Comparison of ENCODE assay signal across 12 cellular contexts in genomic region chr22:21951062-21951461, GRCh38. TPM values are rescaled to one million over a fixed set of nuclear protein-coding genes. Genes with fewer than 3 reads are reported as not detected.
DNase-seq lines count a peak whose midpoint lies in the region; ATAC-seq and TF ChIP-seq lines count a peak whose summit lies in the region.
"Had no signal": no experiment of that assay in that cellular context is flagged by ENCODE, and none has a peak within 500 bp of the region (broad histone marks: within the 10 kb centered on the region; RNA-seq: fewer than 3 reads in every experiment).

No MANE protein-coding gene starts in this region.

- in situ Hi-C loops in GM23248 (cut with MboI) = no loop called here

- H3K36me3 Mint-ChIP-seq in CD8-positive, alpha-beta memory T cell = no peaks in the 10 kb centered on the region
- H3K36me3 Mint-ChIP-seq in activated naive CD8-positive, alpha-beta T cell treated with anti-CD3 and anti-CD28 coated beads for 36 hours = peaks cover 2% of the 10 kb centered on the region

- no peak overlapping the region for H2AFZ ChIP-seq in GM23248

- CTCF ChIA-PET in CD8-positive, alpha-beta memory T cell (lab: Charles Lee) = interaction anchor here (1.1 to 7.2 kb wide), 2 partner anchors 12 to 32 kb away, joined by 3 to 100 read pairs; no protein-coding TSS in a partner anchor

- H3K27me3 ChIP-seq in BLaER1 treated with 17β-estradiol and CSF1 and Interleukin-3, amounts not matched to agents 10 nM and 100 nM = no peaks in the 10 kb centered on the region
- no peaks in the 10 kb centered on the region for H3K27me3 ChIP-seq in CD8-positive, alpha-beta memory T cell (ENCODE audit: insufficient read depth, low read length, poor library complexity, severe bottlenecking)
- H3K27me3 ChIP-seq in GM23248 (replicated peaks; ENCODE audit: insufficient read depth) = no peaks in the 10 kb centered on the region

- peak overlapping the region in 4 of 8 donors; percentile 3 to 68 (median 46) for H3K27ac Mint-ChIP-seq in CD8-positive, alpha-beta memory T cell
- no peak overlapping the region for H3K27ac Mint-ChIP-seq in activated naive CD8-positive, alpha-beta T cell treated with anti-CD3 and anti-CD28 coated beads for 36 hours

- no peaks in the 10 kb centered on the region for H3K9me3 ChIP-seq in BLaER1 treated with 17β-estradiol and CSF1 and Interleukin-3, amounts not matched to agents 10 nM and 100 nM (replicated peaks in 1 of 11)
- H3K9me3 ChIP-seq in CD8-positive, alpha-beta memory T cell (ENCODE audit: low read length) = no peaks in the 10 kb centered on the region
- no peaks in the 10 kb centered on the region for H3K9me3 ChIP-seq in GM23248 (ENCODE audit: low read depth)

- H3K27me3 Mint-ChIP-seq in CD8-positive, alpha-beta memory T cell = peaks cover 0 to 3% of the 10 kb centered on the region in 2 donors
- H3K27me3 Mint-ChIP-seq in activated naive CD8-positive, alpha-beta T cell treated with anti-CD3 and anti-CD28 coated beads for 36 hours = no peaks in the 10 kb centered on the region

- peak overlapping the region in 5 of 10 experiments; percentile 57 to 82 (median 73); a peak in 3 of 20 replicates for H3K4me3 ChIP-seq in BLaER1 treated with 17β-estradiol and CSF1 and Interleukin-3, amounts not matched to agents 10 nM and 100 nM
- no peak overlapping the region for H3K4me3 ChIP-seq in CD8-positive, alpha-beta memory T cell (ENCODE audit: low read length)
- no peak overlapping the region for H3K4me3 ChIP-seq in GM23248

- peak overlapping the region in 4 of 11 experiments; percentile 81 to 86 (median 83); a peak in 3 of 22 replicates for H3K9ac ChIP-seq in BLaER1 treated with 17β-estradiol and CSF1 and Interleukin-3, amounts not matched to agents 10 nM and 100 nM
- H3K9ac ChIP-seq in GM23248 = no peak overlapping the region
- H3K9ac ChIP-seq: KMS-11 had no signal

- no peak for DNase-seq in CD8-positive, alpha-beta memory T cell
- DNase-seq in activated naive CD8-positive, alpha-beta T cell treated with anti-CD3 and anti-CD28 coated beads for 36 hours = no peak
- DNase-seq in myocyte (ENCODE audit: low read depth) = peak; percentile 24
- no peak for DNase-seq in hippocampal formation (lab: John Stamatoyannopoulos, UW)
- DNase-seq in kidney glomerular epithelial cell (lab: John Stamatoyannopoulos, UW) = no peak
- DNase-seq in GM23248 = no peak
- DNase-seq: activated CD4-positive, alpha-beta T cell treated with anti-CD3 and anti-CD28 coated beads for 48 hours; NCI-H1436; NCI-H510A had no signal

- H3K79me2 ChIP-seq in GM23248 (ENCODE audit: insufficient read depth) = peaks cover 56% of the 10 kb centered on the region

- H3F3A ChIP-seq in GM23248 (ENCODE audit: insufficient read depth) = peaks cover 13% of the 10 kb centered on the region

- peaks cover 17 to 20% (median 20%) of the 10 kb centered on the region in 3 donors for H3K4me1 Mint-ChIP-seq in CD8-positive, alpha-beta memory T cell
- H3K4me1 Mint-ChIP-seq in activated naive CD8-positive, alpha-beta T cell treated with anti-CD3 and anti-CD28 coated beads for 36 hours = peaks cover 21% of the 10 kb centered on the region

- 96 to 99% methylated on average over 7 of the region's 7 CpGs for WGBS in GM23248 (ENCODE audit: low coverage in 1 of 2, low lambda C conversion rate in 2 of 2, missing lambda C conversion rate in 2 of 2), 2 experiments

- POLR2A ChIA-PET in CD8-positive, alpha-beta memory T cell (lab: Charles Lee) = no interaction called here

- peak overlapping the region; percentile 90 to 100 (median 97) for H3K4me2 ChIP-seq in BLaER1 treated with 17β-estradiol and CSF1 and Interleukin-3, amounts not matched to agents 10 nM and 100 nM
- no peak overlapping the region for H3K4me2 ChIP-seq in GM23248 (ENCODE audit: unreplicated experiment)

- H3K9me2 ChIP-seq in GM23248 (ENCODE audit: insufficient read depth) = no peaks in the 10 kb centered on the region

- H3K4me3 Mint-ChIP-seq in CD8-positive, alpha-beta memory T cell = peak overlapping the region; percentile 55 to 87 (median 84)
- peak overlapping the region; percentile 15 for H3K4me3 Mint-ChIP-seq in activated naive CD8-positive, alpha-beta T cell treated with anti-CD3 and anti-CD28 coated beads for 36 hours

- peak overlapping the region in 5 of 11 experiments; percentile 12 to 70 (median 47); a peak in 6 of 22 replicates for H3K27ac ChIP-seq in BLaER1 treated with 17β-estradiol and CSF1 and Interleukin-3, amounts not matched to agents 10 nM and 100 nM
- H3K27ac ChIP-seq in CD8-positive, alpha-beta memory T cell (ENCODE audit: low read depth, low read length) = no peak overlapping the region
- no peak overlapping the region for H3K27ac ChIP-seq in GM23248
- H3K27ac ChIP-seq: KMS-11 had no signal

- no peak for TF ChIP-seq POLR2A in GM18505 (IDR thresholded peaks at IDR 0.05; ENCODE audit: borderline replicate concordance, extremely low read depth, insufficient read depth, insufficient read length)

- H3K9me3 Mint-ChIP-seq in CD8-positive, alpha-beta memory T cell = no peaks in the 10 kb centered on the region
- no peaks in the 10 kb centered on the region for H3K9me3 Mint-ChIP-seq in activated naive CD8-positive, alpha-beta T cell treated with anti-CD3 and anti-CD28 coated beads for 36 hours

- peaks cover under 1 to 10% (median 6%) of the 10 kb centered on the region in 11 experiments; a peak in 21 of 22 replicates for H3K36me3 ChIP-seq in BLaER1 treated with 17β-estradiol and CSF1 and Interleukin-3, amounts not matched to agents 10 nM and 100 nM
- H3K36me3 ChIP-seq in CD8-positive, alpha-beta memory T cell (ENCODE audit: insufficient read depth, low read length) = peaks cover 1% of the 10 kb centered on the region
- no peaks in the 10 kb centered on the region for H3K36me3 ChIP-seq in GM23248 (ENCODE audit: low read depth)

- H4K20me1 ChIP-seq in BLaER1 treated with 17β-estradiol and CSF1 and Interleukin-3, amounts not matched to agents 10 nM and 100 nM = peaks cover 0 to 46% (median 16%) of the 10 kb centered on the region in 11 experiments; a peak in 11 of 22 replicates
- no peaks in the 10 kb centered on the region for H4K20me1 ChIP-seq in GM23248 (ENCODE audit: insufficient read depth)

- ATAC-seq in GM18505 (IDR thresholded peaks at IDR 0.05; ENCODE audit: unreplicated experiment) = no peak

- peaks cover 60 to 66% (median 65%) of the 10 kb centered on the region in 10 experiments for H3K4me1 ChIP-seq in BLaER1 treated with 17β-estradiol and CSF1 and Interleukin-3, amounts not matched to agents 10 nM and 100 nM
- peaks cover 18% of the 10 kb centered on the region for H3K4me1 ChIP-seq in CD8-positive, alpha-beta memory T cell (ENCODE audit: insufficient read depth, low read length)
- H3K4me1 ChIP-seq in GM23248 (ENCODE audit: insufficient read depth) = peaks cover 13% of the 10 kb centered on the region

RNA-seq across cellular contexts. Expression of gene PPM1F, which starts 1.6 kb away (rescaled TPM):
- 10 to 100 TPM; 25.4 to 29.1 TPM for total RNA-seq in CD8-positive, alpha-beta memory T cell
- 9.2 TPM for polyA plus RNA-seq in CD8-positive, alpha-beta memory T cell
- 10 to 100 TPM; 31.4 to 32.9 TPM for total RNA-seq in activated naive CD8-positive, alpha-beta T cell treated with anti-CD3 and anti-CD28 coated beads for 36 hours
- total RNA-seq in myocyte = 98.1 and 173 TPM in 2 replicates
- 47.5 TPM for polyA plus RNA-seq in myocyte (2012)
- 37.8 and 41.6 TPM in 2 replicates for total RNA-seq in GM23248 (2014; rRNA removed; shearing (Covaris generic))
- polyA plus RNA-seq in GM23248 (2016; fragmentation: Nextera tagmentation; extraction: Ambion mirVana) = 15.1 and 17.6 TPM in 2 replicates

RNA-seq across cellular contexts. Expression of gene TOP3B, which starts 31.5 kb away (rescaled TPM):
- 10 to 100 TPM; 30.1 to 36.9 TPM for total RNA-seq in CD8-positive, alpha-beta memory T cell
- 17.3 TPM for polyA plus RNA-seq in CD8-positive, alpha-beta memory T cell
- total RNA-seq in activated naive CD8-positive, alpha-beta T cell treated with anti-CD3 and anti-CD28 coated beads for 36 hours = 10 to 100 TPM; 31.3 to 36.7 TPM
- total RNA-seq in myocyte = 25.0 and 31.0 TPM in 2 replicates
- 18.2 TPM for polyA plus RNA-seq in myocyte (2012)
- 9.2 and 16.0 TPM in 2 replicates for total RNA-seq in GM23248 (2014; rRNA removed; shearing (Covaris generic))
- 11.6 and 12.9 TPM in 2 replicates for polyA plus RNA-seq in GM23248 (2016; fragmentation: Nextera tagmentation; extraction: Ambion mirVana)
